1 cellular context compared by ENCODE assay signal in genomic region chr7:44306608-44307007, GRCh38.
TF ChIP-seq lines count a peak whose summit lies in the region.

No MANE protein-coding gene starts in this region.

TF ChIP-seq in H1, 55 proteins besides CTCF, POLR2A, EP300 and RAD21:
- no peak for TF ChIP-seq SP1 (IDR thresholded peaks at IDR 0.05; ENCODE audit: low read depth, low read length)
- no peak for TF ChIP-seq EGR1 (IDR thresholded peaks at IDR 0.05; ENCODE audit: borderline replicate concordance, low read depth, low read length)
- no peak for TF ChIP-seq TEAD4 (IDR thresholded peaks at IDR 0.05; ENCODE audit: low read depth, low read length)
- no peak for TF ChIP-seq TAF1 (IDR thresholded peaks at IDR 0.05; ENCODE audit: low read depth, low read length)
- TF ChIP-seq POU5F1 (IDR thresholded peaks at IDR 0.05; ENCODE audit: low read depth, low read length), result no peak
- no peak for TF ChIP-seq CEBPB (IDR thresholded peaks at IDR 0.05; ENCODE audit: low read depth, low read length)
- TF ChIP-seq E2F6 (IDR thresholded peaks at IDR 0.05), result no peak
- TF ChIP-seq ASH2L (IDR thresholded peaks at IDR 0.05; ENCODE audit: low read length), result no peak
- no peak for TF ChIP-seq TBP (IDR thresholded peaks at IDR 0.05; ENCODE audit: low read depth, low read length)
- TF ChIP-seq SRF (IDR thresholded peaks at IDR 0.05; ENCODE audit: low read depth, low read length), result no peak
